In the genomic region with DNA sequence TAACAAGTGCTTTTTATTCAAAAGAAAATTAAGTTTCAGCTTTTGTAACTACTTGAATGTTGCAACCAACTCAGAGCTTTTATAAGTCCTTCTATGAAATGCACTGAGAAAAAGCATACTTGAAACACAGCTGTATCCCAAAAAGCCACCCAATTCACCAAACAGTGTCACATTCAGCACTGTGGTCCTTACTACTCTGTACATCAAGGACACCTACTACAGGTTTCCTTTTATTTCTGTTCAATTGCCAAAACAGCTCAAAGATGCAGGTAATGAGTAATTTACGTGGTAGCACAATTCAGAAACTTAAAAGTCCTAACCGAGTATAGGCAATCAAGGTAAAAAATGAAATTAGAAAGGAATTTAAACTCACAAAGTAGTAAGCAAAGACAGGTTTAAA, we compare ENCODE assay signal across 10 cellular contexts. TPM values are rescaled to one million over a fixed set of nuclear protein-coding genes. Genes with fewer than 3 reads are reported as not detected.
DNase-seq lines count a peak whose midpoint lies in the region; ATAC-seq and TF ChIP-seq lines count a peak whose summit lies in the region.
"Had no signal": no experiment of that assay in that cellular context is flagged by ENCODE, and none has a peak within 500 bp of the region (broad histone marks: within the 10 kb centered on the region; RNA-seq: fewer than 3 reads in every experiment).

No MANE protein-coding gene starts in this region.

- peaks cover 20% of the 10 kb centered on the region for H3K27me3 Mint-ChIP-seq in activated naive CD4-positive, alpha-beta T cell treated with anti-CD3 and anti-CD28 coated beads, Interleukin-2, amount 10 ng/mL, durations not matched to agents 7 days and 5 days
- H3K27me3 Mint-ChIP-seq in memory B cell: no peaks in the 10 kb centered on the region
- no peaks in the 10 kb centered on the region for H3K27me3 Mint-ChIP-seq in type B pancreatic cell

- peaks cover 31% of the 10 kb centered on the region for H3K4me1 Mint-ChIP-seq in activated naive CD4-positive, alpha-beta T cell treated with anti-CD3 and anti-CD28 coated beads, Interleukin-2, amount 10 ng/mL, durations not matched to agents 7 days and 5 days
- peaks cover 22% of the 10 kb centered on the region for H3K4me1 Mint-ChIP-seq in memory B cell
- H3K4me1 Mint-ChIP-seq in type B pancreatic cell (ENCODE audit: unreplicated experiment): peaks cover 18% of the 10 kb centered on the region

- peaks cover 28% of the 10 kb centered on the region for H3K36me3 Mint-ChIP-seq in activated naive CD4-positive, alpha-beta T cell treated with anti-CD3 and anti-CD28 coated beads, Interleukin-2, amount 10 ng/mL, durations not matched to agents 7 days and 5 days
- peaks cover 2% of the 10 kb centered on the region for H3K36me3 Mint-ChIP-seq in memory B cell
- H3K36me3 Mint-ChIP-seq in type B pancreatic cell: peaks cover 18% of the 10 kb centered on the region

- TF ChIP-seq POLR2A in body of pancreas (IDR thresholded peaks at IDR 0.05): no peak

- H3K9me3 Mint-ChIP-seq in activated naive CD4-positive, alpha-beta T cell treated with anti-CD3 and anti-CD28 coated beads, Interleukin-2, amount 10 ng/mL, durations not matched to agents 7 days and 5 days: no peaks in the 10 kb centered on the region
- no peaks in the 10 kb centered on the region for H3K9me3 Mint-ChIP-seq in memory B cell
- H3K9me3 Mint-ChIP-seq in type B pancreatic cell: no peaks in the 10 kb centered on the region

- H3K27ac ChIP-seq in body of pancreas: peak overlapping the region in 3 of 4 donors; percentile 64 to 91 (median 81)

- 34 to 46% methylated on average over 2 of the region's 2 CpGs for WGBS in body of pancreas, 2 donors

- no peaks in the 10 kb centered on the region for H3K27me3 ChIP-seq in body of pancreas

- DNase-seq in activated naive CD4-positive, alpha-beta T cell treated with anti-CD3 and anti-CD28 coated beads, Interleukin-2, amount 10 ng/mL, durations not matched to agents 7 days and 5 days: no peak
- DNase-seq in activated naive CD4-positive, alpha-beta T cell treated with Interleukin-2 at 50 U/mL for 16 hours: no peak
- no peak for DNase-seq in body of pancreas
- no peak for DNase-seq in memory B cell (ENCODE audit: low spot score in 2 of 2)
- DNase-seq in type B pancreatic cell (ENCODE audit: extremely low spot score, unreplicated experiment): no peak
- no peak for DNase-seq in stimulated activated naive CD4-positive, alpha-beta T cell treated with Interleukin-2 at 50 U/mL for 16 hours (lab: John Stamatoyannopoulos, UW)
- DNase-seq: DMS 273 treated with DMSO at 0.1 percent for 48 hours, midbrain had no signal

- ATAC-seq in body of pancreas (no peak), memory B cell (ENCODE audit: low read depth) (no peak), GM21723 (IDR thresholded peaks at IDR 0.05; ENCODE audit: unreplicated experiment) (no peak), GM21576 (IDR thresholded peaks at IDR 0.05; ENCODE audit: unreplicated experiment) (no peak)

- CTCF ChIA-PET in activated naive CD4-positive, alpha-beta T cell treated with anti-CD3 and anti-CD28 coated beads, Interleukin-2, amount 10 ng/mL, durations not matched to agents 7 days and 5 days (lab: Charles Lee): interaction anchor here (0.8 to 1.6 kb wide), 3 partner anchors 12 to 477 kb away, joined by 3 read pairs; no protein-coding TSS in a partner anchor

- TF ChIP-seq CTCF in body of pancreas (IDR thresholded peaks at IDR 0.05): no peak
- no peak for TF ChIP-seq CTCF in type B pancreatic cell (conservative IDR thresholded peaks at IDR 0.05)

- H3K9me3 ChIP-seq in body of pancreas: no peaks in the 10 kb centered on the region

- H3K36me3 ChIP-seq in body of pancreas (replicated peaks in 1 of 2; ENCODE audit: insufficient read depth in 1 of 2, low read depth in 2 of 2): no peaks in the 10 kb centered on the region

- H3K4me1 ChIP-seq in body of pancreas: peaks cover 32% of the 10 kb centered on the region

- H3K27ac Mint-ChIP-seq in activated naive CD4-positive, alpha-beta T cell treated with anti-CD3 and anti-CD28 coated beads, Interleukin-2, amount 10 ng/mL, durations not matched to agents 7 days and 5 days: no peak overlapping the region
- H3K27ac Mint-ChIP-seq in memory B cell: peak overlapping the region; percentile 88
- H3K27ac Mint-ChIP-seq in type B pancreatic cell: peak overlapping the region; percentile 84

- no peak overlapping the region for H3K4me3 ChIP-seq in body of pancreas

- intact Hi-C loops in body of pancreas (cut with DNase I): no loop called here

- H3K4me3 Mint-ChIP-seq in activated naive CD4-positive, alpha-beta T cell treated with anti-CD3 and anti-CD28 coated beads, Interleukin-2, amount 10 ng/mL, durations not matched to agents 7 days and 5 days: peak overlapping the region; percentile 83
- peak overlapping the region; percentile 94 for H3K4me3 Mint-ChIP-seq in memory B cell
- peak overlapping the region; percentile 91 for H3K4me3 Mint-ChIP-seq in type B pancreatic cell

RNA-seq across cellular contexts. Expression of a gene that starts 2.5 kb away (rescaled TPM):
- total RNA-seq in body of pancreas: 10 to 100 TPM; 20.8 to 48.8 TPM
- 54.9 and 71.5 TPM in 2 replicates for total RNA-seq in type B pancreatic cell (ENCODE audit: low replicate concordance)
